12 cellular contexts compared by ENCODE assay signal in genomic region chr9:72304538-72304937, GRCh38.
DNase-seq lines count a peak whose midpoint lies in the region; ATAC-seq and TF ChIP-seq lines count a peak whose summit lies in the region.
"Had no signal": no experiment of that assay in that cellular context is flagged by ENCODE, and none has a peak within 500 bp of the region (broad histone marks: within the 10 kb centered on the region; RNA-seq: fewer than 3 reads in every experiment).

No MANE protein-coding gene starts in this region.

- H3K4me3 ChIP-seq in right atrium auricular region, result peak overlapping the region; percentile 32 to 52
- H3K4me3 ChIP-seq in duodenal mucosa (ENCODE audit: low read depth in 1 of 2, low read length in 2 of 2), result peak overlapping the region; percentile 31 to 56
- peak overlapping the region; percentile 60 to 78 for H3K4me3 ChIP-seq in aorta (ENCODE audit: low read length in 2 of 2)
- H3K4me3 ChIP-seq: cardiac muscle cell had no signal

- H3K36me3 ChIP-seq in right atrium auricular region (no peaks in the 10 kb centered on the region), duodenal mucosa (ENCODE audit: control insufficient read depth in 1 of 2, insufficient read depth in 2 of 2, low read length in 2 of 2) (no peaks in the 10 kb centered on the region), aorta (ENCODE audit: control insufficient read depth in 1 of 2, insufficient read depth in 2 of 2, low read length in 1 of 2) (no peaks in the 10 kb centered on the region)
- H3K36me3 ChIP-seq: cardiac muscle cell had no signal

- no peaks in the 10 kb centered on the region for H3K27me3 Mint-ChIP-seq in natural killer cell (ENCODE audit: low read depth in 2 of 2)

- H3K27ac ChIP-seq in right atrium auricular region (peak overlapping the region; percentile 81 to 86), duodenal mucosa (ENCODE audit: low read depth, low read length) (peak overlapping the region; percentile 36), aorta (ENCODE audit: low read depth in 1 of 2, low read length in 2 of 2) (peak overlapping the region in 1 of 2 donors; percentile 59)
- H3K27ac ChIP-seq: cardiac muscle cell had no signal

- peak overlapping the region; percentile 93 for H3K27ac Mint-ChIP-seq in natural killer cell

- WGBS in aorta, 2 donors, result 9 to 14% methylated on average over 1 of the region's 1 CpG

- H3K36me3 Mint-ChIP-seq in natural killer cell, result no peaks in the 10 kb centered on the region

- no peaks in the 10 kb centered on the region for H3K9me3 Mint-ChIP-seq in natural killer cell

- DNase-seq in right atrium auricular region (ENCODE audit: low spot score) (no peak), cardiac septum (ENCODE audit: low spot score) (no peak), natural killer cell (no peak), aorta (no peak), NCI-H748 treated with DMSO at 0.1 percent for 48 hours (lab: John Stamatoyannopoulos, UW) (no peak)
- DNase-seq: activated CD4-positive, alpha-beta T cell treated with anti-CD3 and anti-CD28 coated beads, Interleukin-2, amount 50 U/mL, for 1 hour; NCI-H1694; stimulated activated naive CD4-positive, alpha-beta T cell had no signal

- peak overlapping the region in 1 of 2 donors; percentile 22 for H3K9ac ChIP-seq in duodenal mucosa (ENCODE audit: low read depth in 1 of 2, low read length in 2 of 2)

- H3K4me1 Mint-ChIP-seq in natural killer cell, result peaks cover 50 to 54% of the 10 kb centered on the region in 2 donors

- intact Hi-C loops in cardiac septum (cut with DNase I) (loop anchor here (2.0 kb wide), 1 partner anchor 60 kb away; the partner anchor contains the start of gene ZFAND5), natural killer cell (cut with micrococcal nuclease) (loop anchor here (10.0 kb wide), 1 partner anchor 850 kb away; the partner anchor contains the start of gene ANXA1), aorta (cut with DNase I) (no loop called here)

- TF ChIP-seq CTCF in right atrium auricular region (IDR thresholded peaks at IDR 0.05), result no peak
- TF ChIP-seq CTCF in natural killer cell (IDR thresholded peaks at IDR 0.05), result no peak

- ATAC-seq in natural killer cell (no peak), aorta (ENCODE audit: low FRiP score) (no peak), HG03280 (IDR thresholded peaks at IDR 0.05; ENCODE audit: unreplicated experiment) (no peak), GM18868 (IDR thresholded peaks at IDR 0.05; ENCODE audit: unreplicated experiment) (no peak)

- H3K9me3 ChIP-seq in right atrium auricular region (no peaks in the 10 kb centered on the region), duodenal mucosa (ENCODE audit: control insufficient read depth in 1 of 2, low read length in 2 of 2) (no peaks in the 10 kb centered on the region), aorta (ENCODE audit: control insufficient read depth, low read length) (peaks cover 2% of the 10 kb centered on the region)

- no peaks in the 10 kb centered on the region for H3K27me3 ChIP-seq in right atrium auricular region
- no peaks in the 10 kb centered on the region for H3K27me3 ChIP-seq in duodenal mucosa (ENCODE audit: control insufficient read depth in 1 of 2, insufficient read depth in 2 of 2, low read length in 2 of 2)
- H3K27me3 ChIP-seq in aorta (ENCODE audit: control insufficient read depth in 1 of 2, insufficient read depth in 2 of 2, low read length in 1 of 2), result no peaks in the 10 kb centered on the region
- H3K27me3 ChIP-seq: cardiac muscle cell had no signal

- peak overlapping the region; percentile 87 for H3K4me3 Mint-ChIP-seq in natural killer cell

- H3K4me1 ChIP-seq in right atrium auricular region (peaks cover 4 to 17% of the 10 kb centered on the region in 2 donors), duodenal mucosa (ENCODE audit: control insufficient read depth in 1 of 2, insufficient read depth in 2 of 2, low read length in 2 of 2) (peaks cover 23 to 43% of the 10 kb centered on the region in 2 donors), aorta (ENCODE audit: control insufficient read depth in 1 of 2, insufficient read depth in 2 of 2, low read length in 2 of 2) (no peaks in the 10 kb centered on the region)

Comparison
In these comparisons a context has a peak if more than half of its experiments do, and no peak if none do; other contexts are left out.
1. intact Hi-C loops: an anchor here in cardiac septum (2.0 kb wide) and natural killer cell (10.0 kb wide); none called in aorta.